16 cellular contexts compared by ENCODE assay signal in the genomic region with DNA sequence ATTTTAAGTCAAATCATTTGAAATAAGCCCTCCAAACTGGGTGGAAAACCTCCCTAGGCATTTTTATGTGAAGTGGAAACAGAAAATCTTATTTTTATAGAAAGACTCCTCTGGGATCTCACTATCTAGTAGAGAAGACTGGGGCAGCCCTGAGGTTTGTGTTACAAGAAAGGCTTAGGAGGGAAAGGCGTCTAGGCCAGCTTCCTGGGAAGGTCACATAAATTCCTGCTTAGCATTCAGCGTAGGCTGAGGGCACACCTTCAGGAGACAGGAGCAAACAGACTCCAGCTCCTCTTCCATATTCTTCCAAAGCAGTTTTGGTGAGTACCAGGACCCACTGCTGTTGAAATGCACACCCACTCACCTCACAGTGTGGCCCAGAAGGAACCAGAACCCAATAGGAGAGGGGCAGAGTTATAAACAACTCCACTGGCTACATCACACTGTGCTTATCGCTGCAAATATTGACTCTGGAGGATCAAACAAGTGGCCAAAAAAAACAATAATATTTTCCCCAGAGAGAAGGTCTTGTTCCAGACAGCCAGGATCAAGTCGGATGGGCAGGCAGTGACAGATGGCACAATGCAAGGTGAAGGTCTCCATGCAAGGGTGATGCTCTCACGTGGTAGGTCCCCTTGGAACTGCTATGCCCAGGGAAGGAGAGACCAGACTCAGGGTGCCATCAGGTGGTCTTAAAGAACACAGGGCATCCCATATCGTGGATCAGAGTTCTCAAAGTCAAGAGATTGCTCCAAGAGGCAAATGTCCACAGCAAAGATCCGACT. TPM values are rescaled to one million over a fixed set of nuclear protein-coding genes. Genes with fewer than 3 reads are reported as not detected.
A peak's percentile ranks its signal among the peaks of the same experiment; 100 is the strongest.
DNase-seq lines count a peak whose midpoint lies in the region; ATAC-seq and TF ChIP-seq lines count a peak whose summit lies in the region.
"Had no signal": no experiment of that assay in that cellular context is flagged by ENCODE, and none has a peak within 500 bp of the region (broad histone marks: within the 10 kb centered on the region; RNA-seq: fewer than 3 reads in every experiment).

No MANE protein-coding gene starts in this region.

- TF ChIP-seq CTCF in C4-2B (conservative IDR thresholded peaks at IDR 0.05) (no peak), body of pancreas (IDR thresholded peaks at IDR 0.05) (no peak)

- DNase-seq in DMS153 (lab: John Stamatoyannopoulos, UW): peak; percentile 41
- DNase-seq in DMS153 treated with DMSO at 0.1 percent for 48 hours (lab: John Stamatoyannopoulos, UW; ENCODE audit: unreplicated experiment): no peak
- peak in 2 of 4 donors; percentile 29 to 35 for DNase-seq in body of pancreas
- DNase-seq in T-helper 17 cell: no peak
- no peak for DNase-seq in activated effector memory CD4-positive, alpha-beta T cell treated with Interleukin-2 at 50 U/mL for 16 hours
- DNase-seq: 8988T, EL, H7, NCI-H1417 treated with DMSO at 0.1 percent for 48 hours, NCI-H510A treated with DMSO at 0.1 percent for 48 hours, PC-3, SW 1271 had no signal

- H3K27ac ChIP-seq in C4-2B (peak overlapping the region; percentile 72), body of pancreas (peak overlapping the region in 3 of 4 donors; percentile 37 to 54 (median 44))

- no peaks in the 10 kb centered on the region for H3K36me3 Mint-ChIP-seq in T-helper 17 cell (ENCODE audit: low read depth)

- H3K4me3 ChIP-seq in body of pancreas (no peak overlapping the region), mucosa of stomach (ENCODE audit: low read length) (no peak overlapping the region)

- intact Hi-C loops in body of pancreas (cut with DNase I): no loop called here

- peak overlapping the region; percentile 17 for H3K9ac ChIP-seq in mucosa of stomach (ENCODE audit: low read length)

- 27 to 58% methylated on average over 7 of the region's 7 CpGs for WGBS in body of pancreas, 2 donors

- no peak overlapping the region for H3K27ac Mint-ChIP-seq in T-helper 17 cell
- H3K27ac Mint-ChIP-seq: T-helper 2 cell treated with Interferon-gamma antibody and Interleukin-4, amounts not matched to agents 5 μg/mL and 100 μg/mL, for 36 hours had no signal

- H3K27me3 Mint-ChIP-seq in T-helper 17 cell: peaks cover 48% of the 10 kb centered on the region

- H3K36me3 ChIP-seq in body of pancreas (replicated peaks in 1 of 2; ENCODE audit: insufficient read depth in 1 of 2, low read depth in 2 of 2) (no peaks in the 10 kb centered on the region), mucosa of stomach (ENCODE audit: control insufficient read depth, insufficient read depth, low read length) (no peaks in the 10 kb centered on the region)

- no peak for TF ChIP-seq POLR2A in body of pancreas (IDR thresholded peaks at IDR 0.05)

- peaks cover 28% of the 10 kb centered on the region for H3K4me1 ChIP-seq in body of pancreas
- H3K4me1 ChIP-seq in mucosa of stomach (ENCODE audit: control insufficient read depth, insufficient read depth, low read length): peaks cover 10% of the 10 kb centered on the region

- H3K9me3 ChIP-seq in body of pancreas: no peaks in the 10 kb centered on the region
- H3K9me3 ChIP-seq in mucosa of stomach (ENCODE audit: control insufficient read depth, low read length): no peaks in the 10 kb centered on the region
- no peaks in the 10 kb centered on the region for H3K9me3 ChIP-seq in T-helper 17 cell (ENCODE audit: control insufficient read depth, low read length, poor library complexity, severe bottlenecking)

- ATAC-seq in body of pancreas (peak; percentile 61), GM19452 (IDR thresholded peaks at IDR 0.05; ENCODE audit: unreplicated experiment) (no peak), T-helper 17 cell (no peak)
- ATAC-seq: PC-3 had no signal

- no peaks in the 10 kb centered on the region for H3K4me1 Mint-ChIP-seq in T-helper 17 cell

- H3K27me3 ChIP-seq in body of pancreas (no peaks in the 10 kb centered on the region), mucosa of stomach (ENCODE audit: control insufficient read depth, insufficient read depth, low read length) (no peaks in the 10 kb centered on the region)

- no peak overlapping the region for H3K4me3 Mint-ChIP-seq in T-helper 17 cell
- H3K4me3 Mint-ChIP-seq: T-helper 2 cell treated with Interferon-gamma antibody and Interleukin-4, amounts not matched to agents 5 μg/mL and 100 μg/mL, for 36 hours had no signal

RNA-seq across cellular contexts. Expression of gene IGFBP2, which starts 17.7 kb away (rescaled TPM):
- 100 to 1,000 TPM; 129 to 170 TPM for total RNA-seq in body of pancreas
- 1 to 10 TPM in 1 of 2 donors, not detected in 1; 6.1 TPM for total RNA-seq in T-helper 17 cell

Comparison
In these comparisons a context has a peak if more than half of its experiments do, and no peak if none do; other contexts are left out.
1. RNA of gene IGFBP2, which starts 17.7 kb away (total RNA-seq): 129 to 170 TPM in body of pancreas; 6.1 TPM in T-helper 17 cell; every median in the first group is over 10 times any median in the second.